33 cellular contexts compared by ENCODE assay signal in the genomic region with DNA sequence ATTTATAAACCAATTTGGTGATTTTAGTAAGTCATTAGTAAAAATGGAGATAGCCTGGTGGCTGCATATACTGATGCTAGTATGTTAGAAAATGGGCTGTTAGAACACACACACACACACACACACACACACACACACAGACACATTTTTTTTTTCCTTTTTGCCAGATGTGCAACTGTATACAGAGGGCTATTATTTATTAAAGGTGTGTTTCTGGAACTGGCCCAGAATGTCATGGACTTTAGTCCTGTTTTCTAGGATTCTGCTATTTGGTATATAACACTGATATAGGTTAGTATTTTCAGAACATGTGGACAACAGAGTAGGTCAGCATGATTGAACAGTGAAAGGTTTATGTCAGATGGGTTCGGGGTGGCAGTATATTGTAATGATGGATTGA.
"Had no signal": no experiment of that assay in that cellular context is flagged by ENCODE, and none has a peak within 500 bp of the region (broad histone marks: within the 10 kb centered on the region; RNA-seq: fewer than 3 reads in every experiment).

No MANE protein-coding gene starts in this region.

- H3K36me3 ChIP-seq: adrenal gland, esophagus muscularis mucosa, gastrocnemius medialis had no signal

- H3K4me3 ChIP-seq: adrenal gland, body of pancreas, esophagus muscularis mucosa, gastrocnemius medialis had no signal

- DNase-seq: activated CD4-positive, alpha-beta memory T cell treated with anti-CD3 and anti-CD28 coated beads for 36 hours; activated CD4-positive, alpha-beta T cell treated with anti-CD3 and anti-CD28 coated beads for 36 hours; activated CD4-positive, alpha-beta T cell treated with anti-CD3 and anti-CD28 coated beads, Interleukin-2, amount 10 ng/mL, durations not matched to agents 24 days and 14 days; activated CD4-positive, CD25-positive, alpha-beta regulatory T cell; activated CD4-positive, CD25-positive, alpha-beta regulatory T cell treated with anti-CD3 and anti-CD28 coated beads, Interleukin-2, amount 50 U/mL, for 72 hours; activated CD8-positive, alpha-beta memory T cell treated with anti-CD3 and anti-CD28 coated beads, Interleukin-2, amount 10 ng/mL, durations not matched to agents 7 days and 5 days; activated CD8-positive, alpha-beta memory T cell treated with anti-CD3 and anti-CD28 coated beads, Interleukin-2, amount 50 U/mL, for 4 hours; activated CD8-positive, alpha-beta T cell treated with anti-CD3 and anti-CD28 coated beads, Interleukin-2, amount 10 ng/mL, durations not matched to agents 7 days and 5 days; activated effector memory CD4-positive, alpha-beta T cell treated with anti-CD3 and anti-CD28 coated beads, Interleukin-2, amount 50 U/mL, for 16 hours; activated naive CD4-positive, alpha-beta T cell treated with anti-CD3 and anti-CD28 coated beads for 36 hours; activated naive CD8-positive, alpha-beta T cell treated with anti-CD3 and anti-CD28 coated beads for 36 hours; activated naive CD8-positive, alpha-beta T cell treated with anti-CD3 and anti-CD28 coated beads, Interleukin-2, amount 50 U/mL, for 24 hours; activated T-cell treated with anti-CD3 and anti-CD28 coated beads, Interleukin-2, amount 50 U/mL, for 1 hour; activated T-cell treated with anti-CD3 and anti-CD28 coated beads, Interleukin-2, amount 50 U/mL, for 48 hours; adrenal gland; amygdala; aorta; body of pancreas; caudate nucleus; cortex of kidney; dermis blood vessel endothelial cell; effector CD4-positive, alpha-beta T cell; effector memory CD8-positive, alpha-beta T cell; erythroblast; foreskin keratinocyte; gastrocnemius medialis; glutamatergic neuron; T-helper 2 cell had no signal

- H3K4me3 Mint-ChIP-seq: activated CD4-positive, alpha-beta memory T cell treated with anti-CD3 and anti-CD28 coated beads for 36 hours; activated CD4-positive, alpha-beta T cell treated with anti-CD3 and anti-CD28 coated beads for 36 hours; activated CD4-positive, alpha-beta T cell treated with anti-CD3 and anti-CD28 coated beads, Interleukin-2, amount 10 ng/mL, durations not matched to agents 24 days and 14 days; activated CD8-positive, alpha-beta memory T cell treated with anti-CD3 and anti-CD28 coated beads, Interleukin-2, amount 10 ng/mL, durations not matched to agents 7 days and 5 days; activated CD8-positive, alpha-beta T cell treated with anti-CD3 and anti-CD28 coated beads, Interleukin-2, amount 10 ng/mL, durations not matched to agents 7 days and 5 days; activated naive CD4-positive, alpha-beta T cell treated with anti-CD3 and anti-CD28 coated beads for 36 hours; activated naive CD4-positive, alpha-beta T cell treated with anti-CD3 and anti-CD28 coated beads, Interleukin-2, amount 50 U/mL, for 24 hours; activated naive CD8-positive, alpha-beta T cell treated with anti-CD3 and anti-CD28 coated beads for 36 hours; activated naive CD8-positive, alpha-beta T cell treated with anti-CD3 and anti-CD28 coated beads, Interleukin-2, amount 50 U/mL, for 24 hours; activated T-helper 1 cell treated with anti-CD3 and anti-CD28 coated beads, Interleukin-12 subunit alpha, Interleukin-12 subunit beta, Interleukin-2, Interleukin-4 antibody, amounts not matched to agents 30 ng/mL and 10 ng/mL and 1 ng/mL, durations not matched to agents 14 hours and 24 hours and 36 hours; effector memory CD8-positive, alpha-beta T cell had no signal

- H3K4me1 Mint-ChIP-seq: activated CD4-positive, alpha-beta T cell treated with anti-CD3 and anti-CD28 coated beads for 36 hours; activated CD4-positive, alpha-beta T cell treated with anti-CD3 and anti-CD28 coated beads, Interleukin-2, amount 10 ng/mL, durations not matched to agents 24 days and 14 days; activated naive CD4-positive, alpha-beta T cell treated with anti-CD3 and anti-CD28 coated beads, Interleukin-2, amount 50 U/mL, for 24 hours; activated naive CD8-positive, alpha-beta T cell treated with anti-CD3 and anti-CD28 coated beads for 36 hours; activated naive CD8-positive, alpha-beta T cell treated with anti-CD3 and anti-CD28 coated beads, Interleukin-2, amount 50 U/mL, for 24 hours had no signal

- H3K27ac Mint-ChIP-seq: activated CD4-positive, alpha-beta memory T cell treated with anti-CD3 and anti-CD28 coated beads for 36 hours; activated CD4-positive, alpha-beta T cell treated with anti-CD3 and anti-CD28 coated beads for 36 hours; activated CD4-positive, alpha-beta T cell treated with anti-CD3 and anti-CD28 coated beads, Interleukin-2, amount 10 ng/mL, durations not matched to agents 24 days and 14 days; activated CD8-positive, alpha-beta memory T cell treated with anti-CD3 and anti-CD28 coated beads, Interleukin-2, amount 10 ng/mL, durations not matched to agents 7 days and 5 days; activated CD8-positive, alpha-beta T cell treated with anti-CD3 and anti-CD28 coated beads, Interleukin-2, amount 10 ng/mL, durations not matched to agents 7 days and 5 days; activated naive CD4-positive, alpha-beta T cell treated with anti-CD3 and anti-CD28 coated beads for 36 hours; activated naive CD4-positive, alpha-beta T cell treated with anti-CD3 and anti-CD28 coated beads, Interleukin-2, amount 50 U/mL, for 24 hours; activated naive CD8-positive, alpha-beta T cell treated with anti-CD3 and anti-CD28 coated beads for 36 hours; activated naive CD8-positive, alpha-beta T cell treated with anti-CD3 and anti-CD28 coated beads, Interleukin-2, amount 50 U/mL, for 24 hours; activated T-helper 1 cell treated with anti-CD3 and anti-CD28 coated beads, Interleukin-12 subunit alpha, Interleukin-12 subunit beta, Interleukin-2, Interleukin-4 antibody, amounts not matched to agents 30 ng/mL and 10 ng/mL and 1 ng/mL, durations not matched to agents 14 hours and 24 hours and 36 hours; activated T-helper 2 cell treated with anti-CD3 and anti-CD28 coated beads, Interferon-gamma antibody, Interleukin-2, Interleukin-4, amounts not matched to agents 10 μg/mL and 5 μg/mL and 100 μg/mL, durations not matched to agents 14 hours and 24 hours and 36 hours; effector memory CD8-positive, alpha-beta T cell had no signal

- H3K27me3 Mint-ChIP-seq: effector memory CD8-positive, alpha-beta T cell had no signal

- ATAC-seq: activated CD4-positive, alpha-beta T cell treated with anti-CD3 and anti-CD28 coated beads for 36 hours; activated CD8-positive, alpha-beta memory T cell treated with anti-CD3 and anti-CD28 coated beads, Interleukin-2, amount 10 ng/mL, durations not matched to agents 7 days and 5 days; activated CD8-positive, alpha-beta T cell treated with anti-CD3 and anti-CD28 coated beads, Interleukin-2, amount 10 ng/mL, durations not matched to agents 7 days and 5 days; activated naive CD8-positive, alpha-beta T cell treated with anti-CD3 and anti-CD28 coated beads, Interleukin-2, amount 50 U/mL, for 24 hours; body of pancreas; effector memory CD8-positive, alpha-beta T cell; foreskin keratinocyte; gastrocnemius medialis had no signal

- H3K36me3 Mint-ChIP-seq: activated CD4-positive, alpha-beta memory T cell treated with anti-CD3 and anti-CD28 coated beads for 36 hours; activated CD8-positive, alpha-beta memory T cell treated with anti-CD3 and anti-CD28 coated beads, Interleukin-2, amount 10 ng/mL, durations not matched to agents 7 days and 5 days; activated naive CD4-positive, alpha-beta T cell treated with anti-CD3 and anti-CD28 coated beads, Interleukin-2, amount 50 U/mL, for 24 hours; activated naive CD8-positive, alpha-beta T cell treated with anti-CD3 and anti-CD28 coated beads for 36 hours had no signal

- FAIRE-seq: colon had no signal

- H3K4me1 ChIP-seq: body of pancreas, foreskin keratinocyte, gastrocnemius medialis had no signal

- H3K27ac ChIP-seq: adrenal gland, body of pancreas, esophagus muscularis mucosa, foreskin keratinocyte, gastrocnemius medialis had no signal

- H3K9me3 Mint-ChIP-seq: activated CD4-positive, alpha-beta memory T cell treated with anti-CD3 and anti-CD28 coated beads for 36 hours; activated CD4-positive, alpha-beta T cell treated with anti-CD3 and anti-CD28 coated beads, Interleukin-2, amount 10 ng/mL, durations not matched to agents 24 days and 14 days; activated naive CD4-positive, alpha-beta T cell treated with anti-CD3 and anti-CD28 coated beads for 36 hours; activated naive CD4-positive, alpha-beta T cell treated with anti-CD3 and anti-CD28 coated beads, Interleukin-2, amount 50 U/mL, for 24 hours; activated naive CD8-positive, alpha-beta T cell treated with anti-CD3 and anti-CD28 coated beads for 36 hours; activated naive CD8-positive, alpha-beta T cell treated with anti-CD3 and anti-CD28 coated beads, Interleukin-2, amount 50 U/mL, for 24 hours; activated T-helper 1 cell treated with anti-CD3 and anti-CD28 coated beads, Interleukin-12 subunit alpha, Interleukin-12 subunit beta, Interleukin-2, Interleukin-4 antibody, amounts not matched to agents 30 ng/mL and 10 ng/mL and 1 ng/mL, durations not matched to agents 14 hours and 24 hours and 36 hours; activated T-helper 2 cell treated with anti-CD3 and anti-CD28 coated beads, Interferon-gamma antibody, Interleukin-2, Interleukin-4, amounts not matched to agents 10 μg/mL and 5 μg/mL and 100 μg/mL, durations not matched to agents 14 hours and 24 hours and 36 hours; effector memory CD8-positive, alpha-beta T cell had no signal

- H3K27me3 ChIP-seq: adrenal gland, body of pancreas, esophagus muscularis mucosa, foreskin keratinocyte, gastrocnemius medialis had no signal

- H3K9me3 ChIP-seq: adrenal gland, body of pancreas, esophagus muscularis mucosa, gastrocnemius medialis had no signal
